ENCODE assay signal across 8 cellular contexts in genomic region chr15:89067751-89068150, GRCh38. TPM values are rescaled to one million over a fixed set of nuclear protein-coding genes. Genes with fewer than 3 reads are reported as not detected.
DNase-seq lines count a peak whose midpoint lies in the region; ATAC-seq lines count a peak whose summit lies in the region.

No MANE protein-coding gene starts in this region.

- peak overlapping the region; percentile 91 for H3K27ac Mint-ChIP-seq in activated naive CD4-positive, alpha-beta T cell treated with anti-CD3 and anti-CD28 coated beads, Interleukin-2, amount 50 U/mL, for 24 hours
- H3K27ac Mint-ChIP-seq in activated CD4-positive, alpha-beta memory T cell treated with anti-CD3 and anti-CD28 coated beads, Interleukin-2, amount 10 ng/mL, durations not matched to agents 7 days and 5 days: peak overlapping the region; percentile 68
- peak overlapping the region; percentile 95 for H3K27ac Mint-ChIP-seq in stimulated activated naive CD8-positive, alpha-beta T cell treated with anti-CD3 and anti-CD28 coated beads, Interleukin-15, Interleukin-2, amounts not matched to agents 100 ng/mL and 50 ng/mL, for 24 hours

- CTCF ChIA-PET in activated CD4-positive, alpha-beta memory T cell treated with anti-CD3 and anti-CD28 coated beads, Interleukin-2, amount 10 ng/mL, durations not matched to agents 7 days and 5 days (lab: Charles Lee): interaction anchor here (1.2 to 1.8 kb wide), 6 partner anchors 8 to 104 kb away, joined by 3 to 10 read pairs (median 5); partner anchors contain the start of gene ABHD2

- peaks cover 7% of the 10 kb centered on the region for H3K36me3 Mint-ChIP-seq in activated naive CD4-positive, alpha-beta T cell treated with anti-CD3 and anti-CD28 coated beads, Interleukin-2, amount 50 U/mL, for 24 hours
- H3K36me3 Mint-ChIP-seq in activated CD4-positive, alpha-beta memory T cell treated with anti-CD3 and anti-CD28 coated beads, Interleukin-2, amount 10 ng/mL, durations not matched to agents 7 days and 5 days (ENCODE audit: low read depth): peaks cover 14% of the 10 kb centered on the region
- H3K36me3 Mint-ChIP-seq in stimulated activated naive CD8-positive, alpha-beta T cell treated with anti-CD3 and anti-CD28 coated beads, Interleukin-15, Interleukin-2, amounts not matched to agents 100 ng/mL and 50 ng/mL, for 24 hours (ENCODE audit: low read depth): peaks cover 19% of the 10 kb centered on the region

- H3K27me3 Mint-ChIP-seq in activated naive CD4-positive, alpha-beta T cell treated with anti-CD3 and anti-CD28 coated beads, Interleukin-2, amount 50 U/mL, for 24 hours: no peaks in the 10 kb centered on the region
- H3K27me3 Mint-ChIP-seq in activated CD4-positive, alpha-beta memory T cell treated with anti-CD3 and anti-CD28 coated beads, Interleukin-2, amount 10 ng/mL, durations not matched to agents 7 days and 5 days: no peaks in the 10 kb centered on the region
- no peaks in the 10 kb centered on the region for H3K27me3 Mint-ChIP-seq in stimulated activated naive CD8-positive, alpha-beta T cell treated with anti-CD3 and anti-CD28 coated beads, Interleukin-15, Interleukin-2, amounts not matched to agents 100 ng/mL and 50 ng/mL, for 24 hours

- peaks cover 4% of the 10 kb centered on the region for H3K9me3 Mint-ChIP-seq in activated naive CD4-positive, alpha-beta T cell treated with anti-CD3 and anti-CD28 coated beads, Interleukin-2, amount 50 U/mL, for 24 hours
- H3K9me3 Mint-ChIP-seq in activated CD4-positive, alpha-beta memory T cell treated with anti-CD3 and anti-CD28 coated beads, Interleukin-2, amount 10 ng/mL, durations not matched to agents 7 days and 5 days: peaks cover 12% of the 10 kb centered on the region
- peaks cover 11% of the 10 kb centered on the region for H3K9me3 Mint-ChIP-seq in stimulated activated naive CD8-positive, alpha-beta T cell treated with anti-CD3 and anti-CD28 coated beads, Interleukin-15, Interleukin-2, amounts not matched to agents 100 ng/mL and 50 ng/mL, for 24 hours

- H3K4me1 Mint-ChIP-seq in activated naive CD4-positive, alpha-beta T cell treated with anti-CD3 and anti-CD28 coated beads, Interleukin-2, amount 50 U/mL, for 24 hours: peaks cover 13% of the 10 kb centered on the region
- H3K4me1 Mint-ChIP-seq in activated CD4-positive, alpha-beta memory T cell treated with anti-CD3 and anti-CD28 coated beads, Interleukin-2, amount 10 ng/mL, durations not matched to agents 7 days and 5 days: peaks cover 21% of the 10 kb centered on the region
- H3K4me1 Mint-ChIP-seq in stimulated activated naive CD8-positive, alpha-beta T cell treated with anti-CD3 and anti-CD28 coated beads, Interleukin-15, Interleukin-2, amounts not matched to agents 100 ng/mL and 50 ng/mL, for 24 hours (ENCODE audit: low read depth): peaks cover 28% of the 10 kb centered on the region

- ATAC-seq in HG03103 (IDR thresholded peaks at IDR 0.05; ENCODE audit: low read depth, unreplicated experiment) (peak; percentile 34), HG03139 (IDR thresholded peaks at IDR 0.05; ENCODE audit: unreplicated experiment) (no peak)

- DNase-seq in activated naive CD4-positive, alpha-beta T cell treated with Interleukin-2 at 50 U/mL for 16 hours: no peak
- DNase-seq in activated CD4-positive, alpha-beta memory T cell treated with anti-CD3 and anti-CD28 coated beads, Interleukin-2, amount 10 ng/mL, durations not matched to agents 7 days and 5 days: no peak
- no peak for DNase-seq in LoVo (ENCODE audit: low spot score)
- DNase-seq in NCI-H1105 treated with DMSO at 0.1 percent for 48 hours (lab: John Stamatoyannopoulos, UW): no peak

- POLR2A ChIA-PET in activated CD4-positive, alpha-beta memory T cell treated with anti-CD3 and anti-CD28 coated beads, Interleukin-2, amount 10 ng/mL, durations not matched to agents 7 days and 5 days (lab: Charles Lee): interaction anchor here (0.9 to 1.2 kb wide), 3 partner anchors 20 to 24 kb away, joined by 4 read pairs; partner anchors contain the start of gene ABHD2

- H3K4me3 Mint-ChIP-seq in activated naive CD4-positive, alpha-beta T cell treated with anti-CD3 and anti-CD28 coated beads, Interleukin-2, amount 50 U/mL, for 24 hours: peak overlapping the region; percentile 23
- no peak overlapping the region for H3K4me3 Mint-ChIP-seq in activated CD4-positive, alpha-beta memory T cell treated with anti-CD3 and anti-CD28 coated beads, Interleukin-2, amount 10 ng/mL, durations not matched to agents 7 days and 5 days
- H3K4me3 Mint-ChIP-seq in stimulated activated naive CD8-positive, alpha-beta T cell treated with anti-CD3 and anti-CD28 coated beads, Interleukin-15, Interleukin-2, amounts not matched to agents 100 ng/mL and 50 ng/mL, for 24 hours: peak overlapping the region; percentile 64

RNA-seq across cellular contexts. Expression of gene ABHD2, which starts 20.5 kb away (rescaled TPM):
- total RNA-seq in activated CD4-positive, alpha-beta memory T cell treated with anti-CD3 and anti-CD28 coated beads, Interleukin-2, amount 10 ng/mL, durations not matched to agents 7 days and 5 days: 10 to 100 TPM; 62.4 to 63.5 TPM
